In genomic region chr15:79337591-79337990, GRCh38 we compare ENCODE assay signal across 31 cellular contexts. TPM values are rescaled to one million over a fixed set of nuclear protein-coding genes. Genes with fewer than 3 reads are reported as not detected.
"Had no signal": no experiment of that assay in that cellular context is flagged by ENCODE, and none has a peak within 500 bp of the region (broad histone marks: within the 10 kb centered on the region; RNA-seq: fewer than 3 reads in every experiment).

No MANE protein-coding gene starts in this region.

- H3K36me3 ChIP-seq: esophagus squamous epithelium, gastrocnemius medialis, heart right ventricle, left lung, lower lobe of right lung had no signal

- H3K9me3 ChIP-seq: esophagus squamous epithelium, gastrocnemius medialis, heart right ventricle, left lung, lower lobe of right lung, mucosa of descending colon had no signal

- H3K27me3 Mint-ChIP-seq: naive B cell had no signal

- H3K9me3 Mint-ChIP-seq: mesothelial cell of epicardium, naive B cell had no signal

- H3K36me3 Mint-ChIP-seq: mesothelial cell of epicardium, naive B cell had no signal

- H3K4me3 Mint-ChIP-seq: mesothelial cell of epicardium, naive B cell had no signal

- H3K27ac ChIP-seq: coronary artery, dorsolateral prefrontal cortex, epithelial cell of prostate, esophagus squamous epithelium, gastrocnemius medialis, heart right ventricle, left lung, lower lobe of right lung had no signal

- FAIRE-seq: colon, islet of Langerhans, keratinocyte had no signal

- ATAC-seq: esophagus mucosa, gastrocnemius medialis, heart right ventricle, left cardiac atrium, left lung, left ventricle myocardium superior, lower lobe of right lung, mucosa of descending colon had no signal

- H3K4me3 ChIP-seq: coronary artery, dorsolateral prefrontal cortex, esophagus squamous epithelium, gastrocnemius medialis, heart right ventricle, left lung, lower lobe of right lung, mucosa of descending colon had no signal

- H3K4me1 ChIP-seq: gastrocnemius medialis, left lung, lower lobe of right lung had no signal

- H3K27me3 ChIP-seq: dorsolateral prefrontal cortex, esophagus squamous epithelium, left lung had no signal

- DNase-seq: dorsolateral prefrontal cortex; effector CD4-positive, alpha-beta T cell; effector memory CD4-positive, alpha-beta T cell; erythroblast; esophagus squamous epithelium; foreskin fibroblast; foreskin melanocyte; gastrocnemius medialis; glutamatergic neuron; head of caudate nucleus; heart right ventricle; hippocampal formation; left cardiac atrium; left lung; left ventricle myocardium superior; lower lobe of right lung; mesenchymal stem cell; mucosa of descending colon; naive B cell had no signal

- H3K27ac Mint-ChIP-seq: mesothelial cell of epicardium, naive B cell had no signal

RNA-seq across cellular contexts. Expression of gene ANKRD34C, which starts 55.1 kb away (rescaled TPM):
- total RNA-seq: esophagus mucosa, esophagus squamous epithelium, gastrocnemius medialis, glomerular endothelial cell, kidney epithelial cell, left lung, left ventricle myocardium superior, lower leg skin, lower lobe of right lung, lung microvascular endothelial cell, mesenteric fat pad, mesothelial cell of epicardium had no signal
- polyA plus RNA-seq: keratinocyte had no signal
